Comparison of ENCODE assay signal across 1 cellular context in genomic region chr2:46428911-46429436, GRCh38.
TF ChIP-seq lines count a peak whose summit lies in the region.

No MANE protein-coding gene starts in this region.

TF ChIP-seq in IMR-90, 13 proteins besides CTCF, POLR2A, EP300 and RAD21:
- TF ChIP-seq ELK1 (IDR thresholded peaks at IDR 0.05; ENCODE audit: borderline replicate concordance, low read depth, low read length) (no peak), CEBPB (IDR thresholded peaks at IDR 0.05; ENCODE audit: low read depth, low read length) (0 out of 2 replicates have a peak, but pooled peaks have one; percentile 22)
